8 cellular contexts compared by ENCODE assay signal in the genomic region with DNA sequence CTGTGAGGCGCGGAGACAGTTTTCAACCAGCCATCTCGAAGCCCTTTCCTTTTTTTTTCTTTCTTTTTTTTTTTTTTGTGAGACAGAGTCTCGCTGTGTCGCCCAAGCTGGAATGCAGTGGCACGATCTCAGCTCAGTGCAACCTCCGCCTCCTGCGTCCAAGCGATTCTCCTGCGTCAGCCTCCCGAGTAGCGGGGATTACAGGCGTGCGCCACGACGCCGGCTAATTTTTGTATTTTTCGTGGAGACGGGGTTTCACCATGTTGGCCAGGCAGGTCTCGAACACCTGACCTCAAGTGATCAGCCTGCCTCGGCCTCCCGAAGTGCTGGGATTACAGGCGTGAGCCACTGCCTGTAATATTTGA. TPM values are rescaled to one million over a fixed set of nuclear protein-coding genes. Genes with fewer than 3 reads are reported as not detected.
DNase-seq lines count a peak whose midpoint lies in the region; TF ChIP-seq lines count a peak whose summit lies in the region.
"Not testable (repeated sequence)": the region's sequence is repeated elsewhere in the genome, so short reads cannot be mapped to it uniquely, and the experiment has no call there.

No MANE protein-coding gene starts in this region.

- not testable (repeated sequence) for H3K36me3 ChIP-seq in BE2C; MM.1S (replicated peaks; ENCODE audit: insufficient read depth, low read length)

- H3K9me3 ChIP-seq in BE2C; MM.1S (replicated peaks; ENCODE audit: insufficient read depth, low read length): not testable (repeated sequence)

- H3K36me3 Mint-ChIP-seq in activated CD4-positive, alpha-beta T cell treated with anti-CD3 and anti-CD28 coated beads, Interleukin-2, amount 10 ng/mL, durations not matched to agents 7 days and 5 days (ENCODE audit: low read depth); neural crest cell (ENCODE audit: low read depth); stimulated activated naive CD8-positive, alpha-beta T cell treated with anti-CD3 and anti-CD28 coated beads, Interleukin-15, Interleukin-2, amounts not matched to agents 100 ng/mL and 50 ng/mL, for 24 hours (ENCODE audit: low read depth): not testable (repeated sequence)
- peaks cover 35% of the 10 kb centered on the region for H3K36me3 Mint-ChIP-seq in MCF 10A (ENCODE audit: insufficient read depth, unreplicated experiment)

- DNase-seq in BE2C; MM.1S; activated CD4-positive, alpha-beta T cell treated with anti-CD3 and anti-CD28 coated beads, Interleukin-2, amount 10 ng/mL, durations not matched to agents 7 days and 5 days; MCF 10A (ENCODE audit: unreplicated experiment); fibroblast of pulmonary artery (ENCODE audit: low read depth); neural crest cell (ENCODE audit: low read depth, low spot score): not testable (repeated sequence)
- DNase-seq in left kidney (ENCODE audit: low read depth, low spot score) = peak; percentile 52

- intact Hi-C loops in MCF 10A (cut with micrococcal nuclease) = loop anchor here (1.0 kb wide), 1 partner anchor 58 kb away; no protein-coding TSS in a partner anchor

- not testable (repeated sequence) for H3K79me2 ChIP-seq in MM.1S (ENCODE audit: low read length)

- H3K27me3 ChIP-seq in BE2C = peaks cover 34% of the 10 kb centered on the region
- H3K27me3 ChIP-seq in MM.1S (replicated peaks; ENCODE audit: insufficient read depth, low read length) = not testable (repeated sequence)

- H3K27ac ChIP-seq in MM.1S (ENCODE audit: low read length) = peak overlapping the region; percentile 76; the same call in 1 of the 2 replicates

- POLR2A ChIA-PET in activated CD4-positive, alpha-beta T cell treated with anti-CD3 and anti-CD28 coated beads, Interleukin-2, amount 10 ng/mL, durations not matched to agents 7 days and 5 days (lab: Charles Lee) = not testable (repeated sequence)
- POLR2A ChIA-PET in MCF 10A (lab: Yijun Ruan, JAX) = interaction anchor here (2.8 kb wide), 1 partner anchor 248 kb away, joined by 38 read pairs; no protein-coding TSS in a partner anchor

- CTCF ChIA-PET in activated CD4-positive, alpha-beta T cell treated with anti-CD3 and anti-CD28 coated beads, Interleukin-2, amount 10 ng/mL, durations not matched to agents 7 days and 5 days (lab: Charles Lee) = not testable (repeated sequence)
- CTCF ChIA-PET in MCF 10A (lab: Yijun Ruan, JAX) = interaction anchor here (0.6 kb wide), 1 partner anchor 782 kb away, joined by 4 read pairs; no protein-coding TSS in a partner anchor

- TF ChIP-seq CTCF in BE2C (IDR thresholded peaks at IDR 0.05; ENCODE audit: low read depth, low read length); MM.1S (IDR thresholded peaks at IDR 0.05; ENCODE audit: low read length); MCF 10A (IDR thresholded peaks at IDR 0.05; ENCODE audit: unreplicated experiment); fibroblast of pulmonary artery (IDR thresholded peaks at IDR 0.05; ENCODE audit: low read length, missing control alignments); neural crest cell (conservative IDR thresholded peaks at IDR 0.05): not testable (repeated sequence)

- H3K4me3 Mint-ChIP-seq in activated CD4-positive, alpha-beta T cell treated with anti-CD3 and anti-CD28 coated beads, Interleukin-2, amount 10 ng/mL, durations not matched to agents 7 days and 5 days = peak overlapping the region; percentile 49
- peak overlapping the region; percentile 94 for H3K4me3 Mint-ChIP-seq in MCF 10A (ENCODE audit: unreplicated experiment)
- H3K4me3 Mint-ChIP-seq in neural crest cell = peak overlapping the region; percentile 89
- peak overlapping the region; percentile 69 for H3K4me3 Mint-ChIP-seq in stimulated activated naive CD8-positive, alpha-beta T cell treated with anti-CD3 and anti-CD28 coated beads, Interleukin-15, Interleukin-2, amounts not matched to agents 100 ng/mL and 50 ng/mL, for 24 hours

- H3K9me2 ChIP-seq in MM.1S (replicated peaks; ENCODE audit: insufficient read depth, low read length) = not testable (repeated sequence)

- peak overlapping the region; percentile 93 for H3K9ac ChIP-seq in MM.1S (ENCODE audit: low read length)

- not testable (repeated sequence) for H3K9me3 Mint-ChIP-seq in activated CD4-positive, alpha-beta T cell treated with anti-CD3 and anti-CD28 coated beads, Interleukin-2, amount 10 ng/mL, durations not matched to agents 7 days and 5 days; MCF 10A (ENCODE audit: unreplicated experiment); neural crest cell; stimulated activated naive CD8-positive, alpha-beta T cell treated with anti-CD3 and anti-CD28 coated beads, Interleukin-15, Interleukin-2, amounts not matched to agents 100 ng/mL and 50 ng/mL, for 24 hours

- peak overlapping the region; percentile 96; the same call in 1 of the 2 replicates for H2AFZ ChIP-seq in MM.1S (ENCODE audit: low read length)

- not testable (repeated sequence) for H3K4me1 ChIP-seq in BE2C; MM.1S (ENCODE audit: low read length)

- H3K27me3 Mint-ChIP-seq in activated CD4-positive, alpha-beta T cell treated with anti-CD3 and anti-CD28 coated beads, Interleukin-2, amount 10 ng/mL, durations not matched to agents 7 days and 5 days = peaks cover 63% of the 10 kb centered on the region
- not testable (repeated sequence) for H3K27me3 Mint-ChIP-seq in MCF 10A (ENCODE audit: insufficient read depth, unreplicated experiment)
- H3K27me3 Mint-ChIP-seq in neural crest cell (ENCODE audit: low read depth) = peaks cover 95% of the 10 kb centered on the region
- peaks cover 71% of the 10 kb centered on the region for H3K27me3 Mint-ChIP-seq in stimulated activated naive CD8-positive, alpha-beta T cell treated with anti-CD3 and anti-CD28 coated beads, Interleukin-15, Interleukin-2, amounts not matched to agents 100 ng/mL and 50 ng/mL, for 24 hours

- H3K4me2 ChIP-seq in MM.1S (ENCODE audit: low read depth, low read length) = peak overlapping the region; percentile 100

- BruUV-seq in MCF 10A (replicated peaks; lab: Mats Ljungman, UMichigan) = TSS peak; percentile 75

- peak overlapping the region; percentile 62 for H3K4me3 ChIP-seq in BE2C (ENCODE audit: low read depth, low read length)
- H3K4me3 ChIP-seq in MM.1S (ENCODE audit: low read length) = peak overlapping the region; percentile 76
- peak overlapping the region; percentile 63 for H3K4me3 ChIP-seq in fibroblast of pulmonary artery (replicated peaks; ENCODE audit: low read depth, low read length)

- peaks cover 18% of the 10 kb centered on the region for H3K4me1 Mint-ChIP-seq in activated CD4-positive, alpha-beta T cell treated with anti-CD3 and anti-CD28 coated beads, Interleukin-2, amount 10 ng/mL, durations not matched to agents 7 days and 5 days
- H3K4me1 Mint-ChIP-seq in MCF 10A (ENCODE audit: insufficient read depth, unreplicated experiment) (peaks cover 12% of the 10 kb centered on the region), neural crest cell (peaks cover 28% of the 10 kb centered on the region)
- H3K4me1 Mint-ChIP-seq in stimulated activated naive CD8-positive, alpha-beta T cell treated with anti-CD3 and anti-CD28 coated beads, Interleukin-15, Interleukin-2, amounts not matched to agents 100 ng/mL and 50 ng/mL, for 24 hours (ENCODE audit: low read depth) = peaks cover 24% of the 10 kb centered on the region

- H3F3A ChIP-seq in MM.1S (ENCODE audit: insufficient read depth, low read length) = not testable (repeated sequence)

- H4K20me1 ChIP-seq in MM.1S (ENCODE audit: insufficient read depth, low read length) = not testable (repeated sequence)

- H3K27ac Mint-ChIP-seq in activated CD4-positive, alpha-beta T cell treated with anti-CD3 and anti-CD28 coated beads, Interleukin-2, amount 10 ng/mL, durations not matched to agents 7 days and 5 days; neural crest cell (ENCODE audit: unreplicated experiment); stimulated activated naive CD8-positive, alpha-beta T cell treated with anti-CD3 and anti-CD28 coated beads, Interleukin-15, Interleukin-2, amounts not matched to agents 100 ng/mL and 50 ng/mL, for 24 hours: not testable (repeated sequence)
- peak overlapping the region; percentile 96 for H3K27ac Mint-ChIP-seq in MCF 10A (ENCODE audit: low read depth, unreplicated experiment)

RNA-seq across cellular contexts. Expression of gene KLF4, which starts 1.0 kb away (rescaled TPM):
- polyA plus RNA-seq in BE2C (2012; ENCODE audit: insufficient read depth, insufficient read length, low read depth) = 0.19 TPM
- under 1 TPM; 0.25 to 0.42 TPM for total RNA-seq in activated CD4-positive, alpha-beta T cell treated with anti-CD3 and anti-CD28 coated beads, Interleukin-2, amount 10 ng/mL, durations not matched to agents 7 days and 5 days
- 94.9 and 96.0 TPM in 2 replicates for total RNA-seq in MCF 10A (2022)
- total RNA-seq in neural crest cell = not detected in 2 replicates

Comparison
In these comparisons a context has a peak if more than half of its experiments do, and no peak if none do; other contexts are left out.
1. RNA of gene KLF4, which starts 1.0 kb away (total RNA-seq): 94.9 to 96.0 TPM in MCF 10A; 0.25 to 0.42 TPM in activated CD4-positive, alpha-beta T cell treated with anti-CD3 and anti-CD28 coated beads, Interleukin-2, amount 10 ng/mL, durations not matched to agents 7 days and 5 days and not detected in neural crest cell; every median in the first group is over 10 times any median in the second.
2. Peak in every context shown above with its lines, with median percentiles within 50 percentile points of each other: H3K4me3 ChIP-seq and H3K4me3 Mint-ChIP-seq.